9 cellular contexts compared by ENCODE assay signal in genomic region chr2:191846787-191847620, GRCh38. TPM values are rescaled to one million over a fixed set of nuclear protein-coding genes. Genes with fewer than 3 reads are reported as not detected.
A peak's percentile ranks its signal among the peaks of the same experiment; 100 is the strongest.
DNase-seq lines count a peak whose midpoint lies in the region; ATAC-seq and TF ChIP-seq lines count a peak whose summit lies in the region.
"Had no signal": no experiment of that assay in that cellular context is flagged by ENCODE, and none has a peak within 500 bp of the region (broad histone marks: within the 10 kb centered on the region; RNA-seq: fewer than 3 reads in every experiment).

CAVIN2 (minus strand) TSS chr2:191847088; CDS start chr2:191846925, 163 bp downstream.

- intact Hi-C loops in A673 (cut with micrococcal nuclease; ENCODE audit: unreplicated experiment) (no loop called here), sciatic nerve (cut with DNase I) (no loop called here)

- no peak within 1 kb of the TSS for H3K4me3 ChIP-seq in A673 (ENCODE audit: low read depth, low read length, poor library complexity, severe bottlenecking)

- ATAC-seq in GM21786 (IDR thresholded peaks at IDR 0.05; ENCODE audit: unreplicated experiment) (peak; percentile 56), sciatic nerve (peak; percentile 87)

- no peaks in the 10 kb centered on the region for H3K9me3 ChIP-seq in A673 (ENCODE audit: low read depth, low read length, poor library complexity, severe bottlenecking)

- BruUV-seq in A673 (replicated peaks; lab: Mats Ljungman, UMichigan), result no TSS peak

- H3K27ac ChIP-seq in A673 (ENCODE audit: low read depth, low read length, poor library complexity, severe bottlenecking), result no peak within 1 kb of the TSS

- no peaks in the 10 kb centered on the region for H3K27me3 ChIP-seq in A673 (replicated peaks; ENCODE audit: insufficient read depth, low read depth, low read length, poor library complexity)

- no peak for TF ChIP-seq CTCF in A673 (conservative IDR thresholded peaks at IDR 0.05; ENCODE audit: low read depth, low read length)

- peaks cover 15% of the 10 kb centered on the region for H3K4me1 ChIP-seq in A673 (ENCODE audit: insufficient read depth, low read length, poor library complexity, severe bottlenecking)

- no peaks in the 10 kb centered on the region for H3K36me3 ChIP-seq in A673 (ENCODE audit: insufficient read depth, low read length, poor library complexity, severe bottlenecking)

- DNase-seq in A673 (ENCODE audit: low spot score), result peak; percentile 57
- peak; percentile 70 for DNase-seq in UCSD-AML1 (lab: John Stamatoyannopoulos, UW; ENCODE audit: unreplicated experiment)
- DNase-seq in glomerular visceral epithelial cell (ENCODE audit: extremely low spot score), result peak; percentile 71
- DNase-seq in sciatic nerve (ENCODE audit: low spot score), result no peak
- DNase-seq in DMS79 treated with DMSO at 0.1 percent for 48 hours (lab: John Stamatoyannopoulos, UW), result no peak
- DNase-seq in midbrain (lab: John Stamatoyannopoulos, UW), result no peak
- no peak for DNase-seq in NCI-H524 treated with DMSO at 0.1 percent for 48 hours (lab: John Stamatoyannopoulos, UW)

- CTCF ChIA-PET in A673 (lab: Charles Lee), result interaction anchor here (0.6 kb wide), 1 partner anchor 349 kb away, joined by 3 read pairs; no protein-coding TSS in a partner anchor

- POLR2A ChIA-PET in A673 (lab: Charles Lee; ENCODE audit: low non-redundant PET), result no interaction called here

RNA-seq across cellular contexts. Expression of gene CAVIN2, which starts in this region (rescaled TPM):
- total RNA-seq in A673 (2021) (0.09 and 0.28 TPM in 2 replicates), sciatic nerve (71.1 TPM)
- total RNA-seq: activated CD8-positive, alpha-beta memory T cell treated with anti-CD3 and anti-CD28 coated beads for 36 hours had no signal

Comparison
In these comparisons a context has a peak if more than half of its experiments do, and no peak if none do; other contexts are left out.
1. RNA of gene CAVIN2 (total RNA-seq): 71.1 TPM in sciatic nerve (single experiment); 0.09 to 0.28 TPM in A673; every median in the first group is over 10 times any median in the second.
2. Peak in DNase-seq in A673; RNA of the gene not detected or under 1 TPM.
3. DNase-seq: peak in UCSD-AML1 (single experiment) and glomerular visceral epithelial cell (single experiment); none in sciatic nerve (single experiment), DMS79 treated with DMSO at 0.1 percent for 48 hours (single experiment), midbrain (single experiment) and NCI-H524 treated with DMSO at 0.1 percent for 48 hours (single experiment).